In the genomic region with DNA sequence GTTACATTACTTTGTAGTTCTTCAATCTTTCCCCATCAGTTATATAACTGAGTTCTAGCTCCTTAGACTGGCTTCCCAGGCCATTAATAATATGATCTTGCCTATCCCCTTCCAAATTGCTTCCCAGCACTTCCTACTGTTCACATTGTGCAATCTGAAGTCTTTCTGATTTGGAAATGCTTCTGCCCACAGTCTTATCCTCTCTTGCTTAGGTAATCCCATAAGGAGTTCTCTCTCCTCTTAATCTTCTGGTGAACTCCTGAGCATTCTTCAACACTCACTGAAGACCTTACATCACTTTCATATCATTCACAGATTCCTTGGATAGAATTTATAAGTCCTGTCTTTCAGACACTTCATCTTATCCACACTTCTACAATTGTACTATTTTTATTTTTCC, we compare ENCODE assay signal across 16 cellular contexts.
"Had no signal": no experiment of that assay in that cellular context is flagged by ENCODE, and none has a peak within 500 bp of the region (broad histone marks: within the 10 kb centered on the region; RNA-seq: fewer than 3 reads in every experiment).

No MANE protein-coding gene starts in this region.

- H3K4me1 Mint-ChIP-seq: activated CD4-positive, alpha-beta memory T cell treated with anti-CD3 and anti-CD28 coated beads, Interleukin-2, amount 10 ng/mL, durations not matched to agents 7 days and 5 days; activated CD4-positive, alpha-beta T cell treated with anti-CD3 and anti-CD28 coated beads for 36 hours; central memory CD8-positive, alpha-beta T cell; naive B cell; stimulated activated naive B cell treated with anti-CD40 and anti-IgM and Interleukin-4, amounts not matched to agents 10 μg/mL and 1 μg/mL and 100 μg/mL, for 72 hours; T-cell had no signal

- H3K36me3 Mint-ChIP-seq: T-cell had no signal

- H3K27me3 ChIP-seq: SJSA1, upper lobe of left lung had no signal

- H3K27ac ChIP-seq: lower lobe of right lung, parathyroid adenoma, SJSA1, upper lobe of left lung had no signal

- H3K9ac ChIP-seq: parathyroid adenoma had no signal

- H3K4me3 ChIP-seq: lower lobe of right lung, SJSA1, upper lobe of left lung had no signal

- H3K9me3 ChIP-seq: lower lobe of right lung, SJSA1, upper lobe of left lung had no signal

- H3K4me1 ChIP-seq: parathyroid adenoma, SJSA1 had no signal

- DNase-seq: activated CD4-positive, alpha-beta memory T cell treated with anti-CD3 and anti-CD28 coated beads, Interleukin-2, amount 10 ng/mL, durations not matched to agents 7 days and 5 days; activated CD4-positive, alpha-beta T cell treated with anti-CD3 and anti-CD28 coated beads for 36 hours; activated gamma-delta T cell treated with Interleukin-2 at 50 U/mL for 16 hours; activated T-cell treated with anti-CD3 and anti-CD28 coated beads, Interleukin-2, amount 50 U/mL, for 72 hours; dermis blood vessel endothelial cell; kidney glomerular epithelial cell; lower lobe of right lung; naive B cell; stimulated activated CD4-positive, alpha-beta T cell treated with anti-CD3 and anti-CD28 coated beads, Interleukin-1b, Interleukin-23, amount 100 ng/mL, for 48 hours; stimulated activated naive B cell treated with anti-CD40 and anti-IgM and Interleukin-4, amounts not matched to agents 10 μg/mL and 1 μg/mL and 100 μg/mL, for 72 hours; T-cell; T1000; upper lobe of left lung had no signal

- H3K27ac Mint-ChIP-seq: activated CD4-positive, alpha-beta memory T cell treated with anti-CD3 and anti-CD28 coated beads, Interleukin-2, amount 10 ng/mL, durations not matched to agents 7 days and 5 days; activated CD4-positive, alpha-beta T cell treated with anti-CD3 and anti-CD28 coated beads for 36 hours; activated T-cell treated with anti-CD3 and anti-CD28 coated beads, Interleukin-2, amount 50 U/mL, for 72 hours; naive B cell; stimulated activated naive B cell treated with anti-CD40 and anti-IgM and Interleukin-4, amounts not matched to agents 10 μg/mL and 1 μg/mL and 100 μg/mL, for 72 hours; T-cell had no signal

- H2AFZ ChIP-seq: parathyroid adenoma had no signal

- H3K36me3 ChIP-seq: lower lobe of right lung, SJSA1, upper lobe of left lung had no signal

- H3K9me3 Mint-ChIP-seq: activated T-cell treated with anti-CD3 and anti-CD28 coated beads, Interleukin-2, amount 50 U/mL, for 72 hours; central memory CD8-positive, alpha-beta T cell had no signal

- H3K4me3 Mint-ChIP-seq: activated CD4-positive, alpha-beta memory T cell treated with anti-CD3 and anti-CD28 coated beads, Interleukin-2, amount 10 ng/mL, durations not matched to agents 7 days and 5 days; activated CD4-positive, alpha-beta T cell treated with anti-CD3 and anti-CD28 coated beads for 36 hours; activated T-cell treated with anti-CD3 and anti-CD28 coated beads, Interleukin-2, amount 50 U/mL, for 72 hours; central memory CD8-positive, alpha-beta T cell; naive B cell; stimulated activated naive B cell treated with anti-CD40 and anti-IgM and Interleukin-4, amounts not matched to agents 10 μg/mL and 1 μg/mL and 100 μg/mL, for 72 hours; T-cell had no signal

- H3K79me2 ChIP-seq: parathyroid adenoma had no signal
